In genomic region chr2:63122921-63123320, GRCh38 we compare ENCODE assay signal across 17 cellular contexts.
DNase-seq lines count a peak whose midpoint lies in the region; ATAC-seq, FAIRE-seq and TF ChIP-seq lines count a peak whose summit lies in the region.
"Had no signal": no experiment of that assay in that cellular context is flagged by ENCODE, and none has a peak within 500 bp of the region (broad histone marks: within the 10 kb centered on the region; RNA-seq: fewer than 3 reads in every experiment).

No MANE protein-coding gene starts in this region.

- TF ChIP-seq CTCF in mammary epithelial cell (conservative IDR thresholded peaks at IDR 0.05 in 1 of 2, IDR thresholded peaks at IDR 0.05 in 1 of 2; ENCODE audit: extremely low read depth in 1 of 2, insufficient read depth in 1 of 2, low read depth in 1 of 2, low read length in 2 of 2): no peak
- no peak for TF ChIP-seq CTCF in breast epithelium (IDR thresholded peaks at IDR 0.05)
- no peak for TF ChIP-seq CTCF in endothelial cell of umbilical vein (IDR thresholded peaks at IDR 0.05; ENCODE audit: extremely low read depth in 1 of 2, insufficient read depth in 1 of 2, low read depth in 1 of 2, low read length in 2 of 2)
- no peak for TF ChIP-seq CTCF in mesothelial cell of epicardium (IDR thresholded peaks at IDR 0.05; ENCODE audit: unreplicated experiment)

- H3K4me3 ChIP-seq in mammary epithelial cell (replicated peaks in 1 of 3; ENCODE audit: insufficient read depth in 1 of 3, low read depth in 2 of 3, low read length in 3 of 3) (no peak overlapping the region), breast epithelium (no peak overlapping the region), endothelial cell of umbilical vein (replicated peaks in 1 of 3; ENCODE audit: insufficient read depth in 1 of 3, low read depth in 1 of 3, low read length in 3 of 3) (no peak overlapping the region)
- H3K4me3 ChIP-seq: GM12878, GM23338 had no signal

- ATAC-seq in HG02840 (IDR thresholded peaks at IDR 0.05; ENCODE audit: low FRiP score, unreplicated experiment): no peak
- ATAC-seq: CD8-positive, alpha-beta T cell; GM12878; GM23338 had no signal

- peak overlapping the region; percentile 66 for H3K27ac Mint-ChIP-seq in mesothelial cell of epicardium
- H3K27ac Mint-ChIP-seq: B cell; CD8-positive, alpha-beta T cell; GM23338 had no signal

- H3K4me1 Mint-ChIP-seq in mesothelial cell of epicardium: peaks cover 8% of the 10 kb centered on the region

- H4K20me1 ChIP-seq in mammary epithelial cell (ENCODE audit: insufficient read depth, low read length): no peaks in the 10 kb centered on the region
- no peaks in the 10 kb centered on the region for H4K20me1 ChIP-seq in endothelial cell of umbilical vein (replicated peaks; ENCODE audit: control insufficient read depth, extremely low read depth, insufficient read depth, low read length)

- H3K4me1 ChIP-seq in mammary epithelial cell (ENCODE audit: insufficient read depth, low read length): peaks cover 4% of the 10 kb centered on the region
- H3K4me1 ChIP-seq in breast epithelium: no peaks in the 10 kb centered on the region
- H3K4me1 ChIP-seq in endothelial cell of umbilical vein (ENCODE audit: control insufficient read depth, extremely low read depth, insufficient read depth, low read length): no peaks in the 10 kb centered on the region

- H3K4me3 Mint-ChIP-seq in mesothelial cell of epicardium: no peak overlapping the region
- H3K4me3 Mint-ChIP-seq: B cell; CD8-positive, alpha-beta T cell; GM23338 had no signal

- peak overlapping the region; percentile 37 for H3K4me2 ChIP-seq in mammary epithelial cell (ENCODE audit: insufficient read depth, low read depth, low read length)
- H3K4me2 ChIP-seq in endothelial cell of umbilical vein (ENCODE audit: insufficient read depth, low read length): no peak overlapping the region
- H3K4me2 ChIP-seq: GM23338 had no signal

- in situ Hi-C loops in mammary epithelial cell (cut with MboI; ENCODE audit: low sequenced_read_pairs in 2 of 2): no loop called here

- H3K36me3 ChIP-seq in mammary epithelial cell (ENCODE audit: insufficient read depth, low read length) (no peaks in the 10 kb centered on the region), breast epithelium (peaks cover 5% of the 10 kb centered on the region), endothelial cell of umbilical vein (ENCODE audit: control insufficient read depth in 2 of 2, extremely low read depth in 1 of 2, insufficient read depth in 2 of 2, low read length in 2 of 2) (no peaks in the 10 kb centered on the region)

- no peaks in the 10 kb centered on the region for H3K27me3 Mint-ChIP-seq in mesothelial cell of epicardium (ENCODE audit: low read depth)
- H3K27me3 Mint-ChIP-seq: B cell had no signal

- H3K9me3 Mint-ChIP-seq in mesothelial cell of epicardium: no peaks in the 10 kb centered on the region
- H3K9me3 Mint-ChIP-seq: GM23338 had no signal

- CTCF ChIA-PET in mammary epithelial cell (lab: Charles Lee; ENCODE audit: low non-redundant PET): no interaction called here
- CTCF ChIA-PET in endothelial cell of umbilical vein (lab: Charles Lee): no interaction called here

- FAIRE-seq in endothelial cell of umbilical vein (lab: Jason Lieb, UNC): peak; percentile 21
- FAIRE-seq: D721Med, GM12878 had no signal

- POLR2A ChIA-PET in endothelial cell of umbilical vein (lab: Charles Lee): no interaction called here

- 37% methylated on average over 3 of the region's 3 CpGs for WGBS in mammary epithelial cell (ENCODE audit: low coverage, missing lambda C conversion rate)

- peaks cover 3% of the 10 kb centered on the region for H3K9me1 ChIP-seq in endothelial cell of umbilical vein (replicated peaks; ENCODE audit: control insufficient read depth, extremely low read depth, insufficient read depth, low read length)

- no peak for DNase-seq in mammary epithelial cell
- DNase-seq in breast epithelium (ENCODE audit: low spot score in 2 of 2): no peak
- DNase-seq in endothelial cell of umbilical vein (ENCODE audit: low read depth, low spot score): no peak
- no peak for DNase-seq in mesothelial cell of epicardium (ENCODE audit: low spot score in 2 of 2, unreplicated experiment in 2 of 2)
- no peak for DNase-seq in NCI-H345 (lab: John Stamatoyannopoulos, UW)
- no peak for DNase-seq in NCI-H1105 (lab: John Stamatoyannopoulos, UW)
- DNase-seq: CD8-positive, alpha-beta T cell; COR-L47; DMS153; H7; IMR-90 had no signal

- no peak overlapping the region for H2AFZ ChIP-seq in mammary epithelial cell (ENCODE audit: low read depth, low read length)
- H2AFZ ChIP-seq in endothelial cell of umbilical vein (ENCODE audit: low read depth, low read length): no peak overlapping the region
- H2AFZ ChIP-seq: GM23338 had no signal

- BruUV-seq in mammary epithelial cell (replicated peaks; lab: Mats Ljungman, UMichigan) (no TSS peak), endothelial cell of umbilical vein (replicated peaks; lab: Mats Ljungman, UMichigan) (no TSS peak)

- H3K27ac ChIP-seq in mammary epithelial cell (ENCODE audit: insufficient read depth, low read depth, low read length): no peak overlapping the region
- no peak overlapping the region for H3K27ac ChIP-seq in breast epithelium
- no peak overlapping the region for H3K27ac ChIP-seq in endothelial cell of umbilical vein (ENCODE audit: insufficient read depth, low read depth, low read length)
- H3K27ac ChIP-seq: C4-2B had no signal

- intact Hi-C loops in mammary epithelial cell (cut with micrococcal nuclease): no loop called here
- intact Hi-C loops in breast epithelium (cut with DNase I; ENCODE audit: low total_unique reads): no loop called here
- intact Hi-C loops in endothelial cell of umbilical vein (cut with micrococcal nuclease): no loop called here

- H3K36me3 Mint-ChIP-seq in mesothelial cell of epicardium: peaks cover 6% of the 10 kb centered on the region

- no peak overlapping the region for H3K9ac ChIP-seq in mammary epithelial cell (ENCODE audit: insufficient read depth, low read length)
- H3K9ac ChIP-seq in endothelial cell of umbilical vein (replicated peaks; ENCODE audit: extremely low read depth, insufficient read depth, low read length): no peak overlapping the region

- TF ChIP-seq POLR2A in breast epithelium (IDR thresholded peaks at IDR 0.05): no peak
- no peak for TF ChIP-seq POLR2A in endothelial cell of umbilical vein (IDR thresholded peaks at IDR 0.05; ENCODE audit: low read depth, low read length)

- dilution Hi-C loops in mammary epithelial cell (cut with HindIII; ENCODE audit: low sequenced_read_pairs) (no loop called here), endothelial cell of umbilical vein (cut with MboI; ENCODE audit: extremely low pct_ligation_motif_present, low sequenced_read_pairs) (no loop called here)

- H3K9me3 ChIP-seq in mammary epithelial cell (replicated peaks; ENCODE audit: insufficient read depth, low read length) (no peaks in the 10 kb centered on the region), breast epithelium (peaks cover 7 to 9% of the 10 kb centered on the region in 2 donors), endothelial cell of umbilical vein (replicated peaks; ENCODE audit: control insufficient read depth, insufficient read depth, low read length) (no peaks in the 10 kb centered on the region)

- H3K27me3 ChIP-seq in mammary epithelial cell (ENCODE audit: insufficient read depth, low read length) (no peaks in the 10 kb centered on the region), breast epithelium (no peaks in the 10 kb centered on the region), endothelial cell of umbilical vein (ENCODE audit: control insufficient read depth in 2 of 2, insufficient read depth in 2 of 2, low read length in 2 of 2) (no peaks in the 10 kb centered on the region)

- H3K79me2 ChIP-seq in mammary epithelial cell (ENCODE audit: insufficient read depth, low read length) (no peaks in the 10 kb centered on the region), endothelial cell of umbilical vein (ENCODE audit: control insufficient read depth, insufficient read depth, low read length) (no peaks in the 10 kb centered on the region)

TF ChIP-seq in endothelial cell of umbilical vein, 7 proteins besides CTCF, POLR2A, EP300 and RAD21:
- TF ChIP-seq MYC (IDR thresholded peaks at IDR 0.05; ENCODE audit: low read depth, low read length) (no peak), EZH2 (IDR thresholded peaks at IDR 0.05; ENCODE audit: borderline replicate concordance, low read depth, low read length, severe bottlenecking) (no peak), JUN (IDR thresholded peaks at IDR 0.05; ENCODE audit: borderline replicate concordance, insufficient read depth, insufficient read length, low read depth) (no peak)
